ENCODE assay signal across 1 cellular context in the genomic region with DNA sequence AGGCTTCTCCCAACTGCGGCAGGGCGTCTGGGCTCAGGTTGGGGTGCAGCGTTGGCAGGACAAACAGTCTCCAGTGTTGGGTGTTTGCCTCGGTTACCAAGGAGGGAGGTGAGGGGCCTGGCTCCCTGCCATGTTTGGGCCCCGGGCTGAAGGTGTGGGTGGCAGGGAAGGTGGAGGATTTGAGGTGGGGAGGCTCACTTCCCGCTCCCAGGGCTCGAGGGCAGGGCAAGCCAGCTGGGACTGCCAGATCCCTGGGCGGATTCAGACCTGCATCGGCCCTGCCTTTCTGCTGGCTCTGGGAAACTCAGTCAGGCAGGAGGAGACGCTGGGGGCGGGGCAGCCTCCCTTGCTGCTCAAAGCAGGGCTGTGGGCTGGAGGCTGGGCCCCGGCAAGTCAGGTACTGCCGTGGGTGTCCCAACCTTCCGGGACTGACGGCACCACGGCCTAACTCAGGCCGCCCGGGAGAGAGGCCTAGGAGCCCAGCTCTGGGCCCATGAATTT.
TF ChIP-seq lines count a peak whose summit lies in the region.

No MANE protein-coding gene starts in this region.

TF ChIP-seq in HEK293, 187 proteins besides CTCF, POLR2A, EP300 and RAD21 (continued from another document):
- TF ChIP-seq, protein P1, sequence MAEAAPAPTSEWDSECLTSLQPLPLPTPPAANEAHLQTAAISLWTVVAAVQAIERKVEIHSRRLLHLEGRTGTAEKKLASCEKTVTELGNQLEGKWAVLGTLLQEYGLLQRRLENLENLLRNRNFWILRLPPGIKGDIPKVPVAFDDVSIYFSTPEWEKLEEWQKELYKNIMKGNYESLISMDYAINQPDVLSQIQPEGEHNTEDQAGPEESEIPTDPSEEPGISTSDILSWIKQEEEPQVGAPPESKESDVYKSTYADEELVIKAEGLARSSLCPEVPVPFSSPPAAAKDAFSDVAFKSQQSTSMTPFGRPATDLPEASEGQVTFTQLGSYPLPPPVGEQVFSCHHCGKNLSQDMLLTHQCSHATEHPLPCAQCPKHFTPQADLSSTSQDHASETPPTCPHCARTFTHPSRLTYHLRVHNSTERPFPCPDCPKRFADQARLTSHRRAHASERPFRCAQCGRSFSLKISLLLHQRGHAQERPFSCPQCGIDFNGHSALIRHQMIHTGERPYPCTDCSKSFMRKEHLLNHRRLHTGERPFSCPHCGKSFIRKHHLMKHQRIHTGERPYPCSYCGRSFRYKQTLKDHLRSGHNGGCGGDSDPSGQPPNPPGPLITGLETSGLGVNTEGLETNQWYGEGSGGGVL (tag by site-specific recombination; IDR thresholded peaks at IDR 0.05) = peak; percentile 24; the same call in 1 of the 2 replicates
- TF ChIP-seq, protein P2, sequence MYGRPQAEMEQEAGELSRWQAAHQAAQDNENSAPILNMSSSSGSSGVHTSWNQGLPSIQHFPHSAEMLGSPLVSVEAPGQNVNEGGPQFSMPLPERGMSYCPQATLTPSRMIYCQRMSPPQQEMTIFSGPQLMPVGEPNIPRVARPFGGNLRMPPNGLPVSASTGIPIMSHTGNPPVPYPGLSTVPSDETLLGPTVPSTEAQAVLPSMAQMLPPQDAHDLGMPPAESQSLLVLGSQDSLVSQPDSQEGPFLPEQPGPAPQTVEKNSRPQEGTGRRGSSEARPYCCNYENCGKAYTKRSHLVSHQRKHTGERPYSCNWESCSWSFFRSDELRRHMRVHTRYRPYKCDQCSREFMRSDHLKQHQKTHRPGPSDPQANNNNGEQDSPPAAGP (tag by site-specific recombination; IDR thresholded peaks at IDR 0.05) = peak; percentile 80
- TF ChIP-seq ZNF473 (tag by site-specific recombination; IDR thresholded peaks at IDR 0.05) (no peak), ZNF677 (tag by site-specific recombination; IDR thresholded peaks at IDR 0.05) (no peak), YY2 (tag by site-specific recombination; IDR thresholded peaks at IDR 0.05) (no peak), ZBTB20 (tag by site-specific recombination; IDR thresholded peaks at IDR 0.05) (0 out of 2 replicates have a peak, but pooled peaks have one; percentile 24), KLF1 (tag by site-specific recombination; IDR thresholded peaks at IDR 0.05) (peak; percentile 97), ZNF621 (tag by site-specific recombination; IDR thresholded peaks at IDR 0.05) (no peak)
- TF ChIP-seq, protein P3, sequence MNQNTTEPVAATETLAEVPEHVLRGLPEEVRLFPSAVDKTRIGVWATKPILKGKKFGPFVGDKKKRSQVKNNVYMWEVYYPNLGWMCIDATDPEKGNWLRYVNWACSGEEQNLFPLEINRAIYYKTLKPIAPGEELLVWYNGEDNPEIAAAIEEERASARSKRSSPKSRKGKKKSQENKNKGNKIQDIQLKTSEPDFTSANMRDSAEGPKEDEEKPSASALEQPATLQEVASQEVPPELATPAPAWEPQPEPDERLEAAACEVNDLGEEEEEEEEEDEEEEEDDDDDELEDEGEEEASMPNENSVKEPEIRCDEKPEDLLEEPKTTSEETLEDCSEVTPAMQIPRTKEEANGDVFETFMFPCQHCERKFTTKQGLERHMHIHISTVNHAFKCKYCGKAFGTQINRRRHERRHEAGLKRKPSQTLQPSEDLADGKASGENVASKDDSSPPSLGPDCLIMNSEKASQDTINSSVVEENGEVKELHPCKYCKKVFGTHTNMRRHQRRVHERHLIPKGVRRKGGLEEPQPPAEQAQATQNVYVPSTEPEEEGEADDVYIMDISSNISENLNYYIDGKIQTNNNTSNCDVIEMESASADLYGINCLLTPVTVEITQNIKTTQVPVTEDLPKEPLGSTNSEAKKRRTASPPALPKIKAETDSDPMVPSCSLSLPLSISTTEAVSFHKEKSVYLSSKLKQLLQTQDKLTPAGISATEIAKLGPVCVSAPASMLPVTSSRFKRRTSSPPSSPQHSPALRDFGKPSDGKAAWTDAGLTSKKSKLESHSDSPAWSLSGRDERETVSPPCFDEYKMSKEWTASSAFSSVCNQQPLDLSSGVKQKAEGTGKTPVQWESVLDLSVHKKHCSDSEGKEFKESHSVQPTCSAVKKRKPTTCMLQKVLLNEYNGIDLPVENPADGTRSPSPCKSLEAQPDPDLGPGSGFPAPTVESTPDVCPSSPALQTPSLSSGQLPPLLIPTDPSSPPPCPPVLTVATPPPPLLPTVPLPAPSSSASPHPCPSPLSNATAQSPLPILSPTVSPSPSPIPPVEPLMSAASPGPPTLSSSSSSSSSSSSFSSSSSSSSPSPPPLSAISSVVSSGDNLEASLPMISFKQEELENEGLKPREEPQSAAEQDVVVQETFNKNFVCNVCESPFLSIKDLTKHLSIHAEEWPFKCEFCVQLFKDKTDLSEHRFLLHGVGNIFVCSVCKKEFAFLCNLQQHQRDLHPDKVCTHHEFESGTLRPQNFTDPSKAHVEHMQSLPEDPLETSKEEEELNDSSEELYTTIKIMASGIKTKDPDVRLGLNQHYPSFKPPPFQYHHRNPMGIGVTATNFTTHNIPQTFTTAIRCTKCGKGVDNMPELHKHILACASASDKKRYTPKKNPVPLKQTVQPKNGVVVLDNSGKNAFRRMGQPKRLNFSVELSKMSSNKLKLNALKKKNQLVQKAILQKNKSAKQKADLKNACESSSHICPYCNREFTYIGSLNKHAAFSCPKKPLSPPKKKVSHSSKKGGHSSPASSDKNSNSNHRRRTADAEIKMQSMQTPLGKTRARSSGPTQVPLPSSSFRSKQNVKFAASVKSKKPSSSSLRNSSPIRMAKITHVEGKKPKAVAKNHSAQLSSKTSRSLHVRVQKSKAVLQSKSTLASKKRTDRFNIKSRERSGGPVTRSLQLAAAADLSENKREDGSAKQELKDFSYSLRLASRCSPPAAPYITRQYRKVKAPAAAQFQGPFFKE (tag by site-specific recombination; IDR thresholded peaks at IDR 0.05; ENCODE audit: borderline replicate concordance) = no peak
TF ChIP-seq in HEK293: peak in this region for 9.
